In the genomic region with DNA sequence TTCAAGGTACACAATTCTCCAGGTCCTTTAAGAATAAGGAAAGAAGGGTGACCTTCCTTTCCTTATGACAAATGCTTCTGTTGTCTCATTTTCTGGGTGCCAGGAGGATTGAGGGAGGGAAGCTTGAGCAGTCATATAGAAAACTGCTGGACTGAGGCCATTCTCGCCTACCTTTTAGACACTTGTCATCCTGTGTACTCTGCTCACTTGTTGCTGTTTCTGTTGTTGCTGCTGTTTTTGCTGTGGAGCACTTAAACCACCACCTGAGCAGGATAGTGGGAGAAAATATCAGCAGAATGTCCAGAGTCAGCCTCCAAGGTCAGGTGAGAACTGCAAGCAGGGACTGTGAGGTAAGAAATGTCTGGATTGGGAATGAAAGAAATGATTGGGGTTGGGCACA, we compare ENCODE assay signal across 1 cellular context.
TF ChIP-seq lines count a peak whose summit lies in the region.

No MANE protein-coding gene starts in this region.

TF ChIP-seq in IMR-90, 13 proteins besides CTCF, POLR2A, EP300 and RAD21 (continued from another document):
- TF ChIP-seq CEBPB (IDR thresholded peaks at IDR 0.05; ENCODE audit: low read depth, low read length) (no peak), RCOR1 (IDR thresholded peaks at IDR 0.05; ENCODE audit: insufficient replicate concordance, low read length) (no peak), FOS (IDR thresholded peaks at IDR 0.05; ENCODE audit: low read depth, low read length) (no peak), CHD1 (IDR thresholded peaks at IDR 0.05; ENCODE audit: low read depth, low read length) (no peak), RFX5 (IDR thresholded peaks at IDR 0.05; ENCODE audit: low read depth, low read length) (no peak), SMC3 (IDR thresholded peaks at IDR 0.05; ENCODE audit: low read depth, low read length) (no peak), BHLHE40 (IDR thresholded peaks at IDR 0.05; ENCODE audit: low read depth, low read length) (no peak), MAFK (IDR thresholded peaks at IDR 0.05; ENCODE audit: low read depth, low read length) (no peak)
- TF ChIP-seq, protein P1, sequence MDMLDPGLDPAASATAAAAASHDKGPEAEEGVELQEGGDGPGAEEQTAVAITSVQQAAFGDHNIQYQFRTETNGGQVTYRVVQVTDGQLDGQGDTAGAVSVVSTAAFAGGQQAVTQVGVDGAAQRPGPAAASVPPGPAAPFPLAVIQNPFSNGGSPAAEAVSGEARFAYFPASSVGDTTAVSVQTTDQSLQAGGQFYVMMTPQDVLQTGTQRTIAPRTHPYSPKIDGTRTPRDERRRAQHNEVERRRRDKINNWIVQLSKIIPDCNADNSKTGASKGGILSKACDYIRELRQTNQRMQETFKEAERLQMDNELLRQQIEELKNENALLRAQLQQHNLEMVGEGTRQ (IDR thresholded peaks at IDR 0.05; ENCODE audit: low read depth, low read length) = no peak
- TF ChIP-seq, protein P2, sequence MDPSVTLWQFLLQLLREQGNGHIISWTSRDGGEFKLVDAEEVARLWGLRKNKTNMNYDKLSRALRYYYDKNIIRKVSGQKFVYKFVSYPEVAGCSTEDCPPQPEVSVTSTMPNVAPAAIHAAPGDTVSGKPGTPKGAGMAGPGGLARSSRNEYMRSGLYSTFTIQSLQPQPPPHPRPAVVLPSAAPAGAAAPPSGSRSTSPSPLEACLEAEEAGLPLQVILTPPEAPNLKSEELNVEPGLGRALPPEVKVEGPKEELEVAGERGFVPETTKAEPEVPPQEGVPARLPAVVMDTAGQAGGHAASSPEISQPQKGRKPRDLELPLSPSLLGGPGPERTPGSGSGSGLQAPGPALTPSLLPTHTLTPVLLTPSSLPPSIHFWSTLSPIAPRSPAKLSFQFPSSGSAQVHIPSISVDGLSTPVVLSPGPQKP (IDR thresholded peaks at IDR 0.05; ENCODE audit: borderline replicate concordance, low read depth, low read length) = no peak
